In the genomic region with DNA sequence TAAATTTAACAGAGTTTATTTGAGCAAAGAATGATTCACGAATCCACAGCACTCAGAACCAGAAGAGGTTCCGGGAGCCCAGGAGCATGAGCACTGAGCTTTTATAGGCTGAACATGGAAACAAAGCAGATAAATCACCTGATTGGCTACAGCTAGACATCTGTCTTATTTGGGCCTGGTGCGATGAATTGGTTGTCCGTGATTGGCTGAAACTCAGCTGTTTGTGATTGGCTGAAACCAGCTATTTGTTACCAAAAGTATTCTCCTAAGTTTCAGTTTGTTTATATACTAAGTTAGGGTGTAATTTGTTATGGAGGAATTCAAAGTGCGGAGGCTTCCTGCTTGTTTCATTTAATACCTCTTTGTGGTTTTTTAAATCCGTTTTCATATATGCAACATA, we compare ENCODE assay signal across 2 cellular contexts.
TF ChIP-seq lines count a peak whose summit lies in the region.

No MANE protein-coding gene starts in this region.

TF ChIP-seq in SK-N-SH treated with all-trans-retinoic acid at 6 μM for 48 hours, 23 proteins besides CTCF, POLR2A, EP300 and RAD21:
- TF ChIP-seq TSHZ2 (CRISPR knock-in tag; IDR thresholded peaks at IDR 0.05) (no peak), SNAI2 (CRISPR knock-in tag; IDR thresholded peaks at IDR 0.05) (no peak), ZFP3 (CRISPR knock-in tag; IDR thresholded peaks at IDR 0.05) (no peak), ISL1 (CRISPR knock-in tag; IDR thresholded peaks at IDR 0.05) (no peak), CSDC2 (CRISPR knock-in tag; IDR thresholded peaks at IDR 0.05) (no peak), ZNF565 (CRISPR knock-in tag; conservative IDR thresholded peaks at IDR 0.05; ENCODE audit: low read depth) (no peak), ZFP30 (CRISPR knock-in tag; IDR thresholded peaks at IDR 0.05) (no peak), PPARA (CRISPR knock-in tag; IDR thresholded peaks at IDR 0.05; ENCODE audit: borderline replicate concordance) (no peak), ZNF8 (CRISPR knock-in tag; IDR thresholded peaks at IDR 0.05) (no peak), ARNTL (CRISPR knock-in tag; IDR thresholded peaks at IDR 0.05; ENCODE audit: borderline replicate concordance, low read depth) (no peak), ZNF70 (CRISPR knock-in tag; IDR thresholded peaks at IDR 0.05) (no peak), BACH2 (CRISPR knock-in tag; IDR thresholded peaks at IDR 0.05; ENCODE audit: borderline replicate concordance) (no peak), OSR1 (CRISPR knock-in tag; IDR thresholded peaks at IDR 0.05) (no peak), TCF4 (CRISPR knock-in tag; IDR thresholded peaks at IDR 0.05; ENCODE audit: borderline replicate concordance) (no peak), ESRRG (CRISPR knock-in tag; IDR thresholded peaks at IDR 0.05) (no peak), GLIS3 (CRISPR knock-in tag; IDR thresholded peaks at IDR 0.05) (no peak), ZC3H10 (CRISPR knock-in tag; IDR thresholded peaks at IDR 0.05) (no peak)
- TF ChIP-seq, protein P1, sequence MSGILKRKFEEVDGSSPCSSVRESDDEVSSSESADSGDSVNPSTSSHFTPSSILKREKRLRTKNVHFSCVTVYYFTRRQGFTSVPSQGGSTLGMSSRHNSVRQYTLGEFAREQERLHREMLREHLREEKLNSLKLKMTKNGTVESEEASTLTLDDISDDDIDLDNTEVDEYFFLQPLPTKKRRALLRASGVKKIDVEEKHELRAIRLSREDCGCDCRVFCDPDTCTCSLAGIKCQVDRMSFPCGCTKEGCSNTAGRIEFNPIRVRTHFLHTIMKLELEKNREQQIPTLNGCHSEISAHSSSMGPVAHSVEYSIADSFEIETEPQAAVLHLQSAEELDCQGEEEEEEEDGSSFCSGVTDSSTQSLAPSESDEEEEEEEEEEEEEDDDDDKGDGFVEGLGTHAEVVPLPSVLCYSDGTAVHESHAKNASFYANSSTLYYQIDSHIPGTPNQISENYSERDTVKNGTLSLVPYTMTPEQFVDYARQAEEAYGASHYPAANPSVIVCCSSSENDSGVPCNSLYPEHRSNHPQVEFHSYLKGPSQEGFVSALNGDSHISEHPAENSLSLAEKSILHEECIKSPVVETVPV (CRISPR knock-in tag; IDR thresholded peaks at IDR 0.05): no peak
- TF ChIP-seq, protein P2, sequence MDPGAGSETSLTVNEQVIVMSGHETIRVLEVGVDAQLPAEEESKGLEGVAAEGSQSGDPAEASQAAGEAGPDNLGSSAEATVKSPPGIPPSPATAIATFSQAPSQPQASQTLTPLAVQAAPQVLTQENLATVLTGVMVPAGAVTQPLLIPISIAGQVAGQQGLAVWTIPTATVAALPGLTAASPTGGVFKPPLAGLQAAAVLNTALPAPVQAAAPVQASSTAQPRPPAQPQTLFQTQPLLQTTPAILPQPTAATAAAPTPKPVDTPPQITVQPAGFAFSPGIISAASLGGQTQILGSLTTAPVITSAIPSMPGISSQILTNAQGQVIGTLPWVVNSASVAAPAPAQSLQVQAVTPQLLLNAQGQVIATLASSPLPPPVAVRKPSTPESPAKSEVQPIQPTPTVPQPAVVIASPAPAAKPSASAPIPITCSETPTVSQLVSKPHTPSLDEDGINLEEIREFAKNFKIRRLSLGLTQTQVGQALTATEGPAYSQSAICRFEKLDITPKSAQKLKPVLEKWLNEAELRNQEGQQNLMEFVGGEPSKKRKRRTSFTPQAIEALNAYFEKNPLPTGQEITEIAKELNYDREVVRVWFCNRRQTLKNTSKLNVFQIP (CRISPR knock-in tag; IDR thresholded peaks at IDR 0.05; ENCODE audit: borderline replicate concordance, low read depth): no peak
- TF ChIP-seq, protein P3, sequence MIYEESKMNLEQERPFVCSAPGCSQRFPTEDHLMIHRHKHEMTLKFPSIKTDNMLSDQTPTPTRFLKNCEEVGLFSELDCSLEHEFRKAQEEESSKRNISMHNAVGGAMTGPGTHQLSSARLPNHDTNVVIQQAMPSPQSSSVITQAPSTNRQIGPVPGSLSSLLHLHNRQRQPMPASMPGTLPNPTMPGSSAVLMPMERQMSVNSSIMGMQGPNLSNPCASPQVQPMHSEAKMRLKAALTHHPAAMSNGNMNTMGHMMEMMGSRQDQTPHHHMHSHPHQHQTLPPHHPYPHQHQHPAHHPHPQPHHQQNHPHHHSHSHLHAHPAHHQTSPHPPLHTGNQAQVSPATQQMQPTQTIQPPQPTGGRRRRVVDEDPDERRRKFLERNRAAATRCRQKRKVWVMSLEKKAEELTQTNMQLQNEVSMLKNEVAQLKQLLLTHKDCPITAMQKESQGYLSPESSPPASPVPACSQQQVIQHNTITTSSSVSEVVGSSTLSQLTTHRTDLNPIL (CRISPR knock-in tag; IDR thresholded peaks at IDR 0.05; ENCODE audit: low read depth): no peak

TF ChIP-seq in SK-N-SH, 30 proteins besides CTCF, POLR2A, EP300 and RAD21 (continued from another document):
- TF ChIP-seq TEAD4 (IDR thresholded peaks at IDR 0.05; ENCODE audit: borderline replicate concordance, insufficient read depth) (no peak), FOSL2 (IDR thresholded peaks at IDR 0.05; ENCODE audit: borderline replicate concordance, low read depth) (no peak), ZBTB33 (IDR thresholded peaks at IDR 0.05; ENCODE audit: borderline replicate concordance, low read depth) (no peak), GABPA (IDR thresholded peaks at IDR 0.05; ENCODE audit: low read depth) (no peak)
- TF ChIP-seq, protein P4, sequence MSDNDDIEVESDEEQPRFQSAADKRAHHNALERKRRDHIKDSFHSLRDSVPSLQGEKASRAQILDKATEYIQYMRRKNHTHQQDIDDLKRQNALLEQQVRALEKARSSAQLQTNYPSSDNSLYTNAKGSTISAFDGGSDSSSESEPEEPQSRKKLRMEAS (IDR thresholded peaks at IDR 0.05; ENCODE audit: low read depth): no peak
- TF ChIP-seq, protein P5, sequence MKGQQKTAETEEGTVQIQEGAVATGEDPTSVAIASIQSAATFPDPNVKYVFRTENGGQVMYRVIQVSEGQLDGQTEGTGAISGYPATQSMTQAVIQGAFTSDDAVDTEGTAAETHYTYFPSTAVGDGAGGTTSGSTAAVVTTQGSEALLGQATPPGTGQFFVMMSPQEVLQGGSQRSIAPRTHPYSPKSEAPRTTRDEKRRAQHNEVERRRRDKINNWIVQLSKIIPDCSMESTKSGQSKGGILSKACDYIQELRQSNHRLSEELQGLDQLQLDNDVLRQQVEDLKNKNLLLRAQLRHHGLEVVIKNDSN (IDR thresholded peaks at IDR 0.05; ENCODE audit: borderline replicate concordance, low read depth): no peak
